ENCODE assay signal across 8 cellular contexts in the genomic region with DNA sequence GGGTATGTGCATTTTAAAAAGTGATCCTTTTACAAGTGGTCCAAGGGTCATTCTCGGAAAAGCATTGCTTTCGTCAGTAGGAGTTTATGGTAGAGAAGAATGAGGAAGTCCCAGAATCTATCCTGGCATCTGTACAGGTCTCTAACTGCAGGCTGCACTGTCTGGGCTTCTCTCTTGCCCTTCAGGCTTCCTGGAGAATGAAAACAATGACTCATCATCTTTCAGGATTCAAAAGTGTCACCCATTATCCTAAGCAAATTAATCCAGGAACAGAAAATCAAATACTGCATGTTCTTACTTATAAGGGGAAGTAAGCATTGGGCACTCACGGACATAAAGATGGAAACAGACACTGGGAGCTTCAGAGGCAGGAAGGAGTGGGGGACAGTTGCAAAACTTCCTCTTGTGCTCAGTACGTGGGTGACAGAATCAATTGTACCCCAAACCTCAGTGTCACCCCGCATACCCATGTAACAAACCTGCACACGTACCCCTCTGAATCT.
A peak's percentile ranks its signal among the peaks of the same experiment; 100 is the strongest.
DNase-seq lines count a peak whose midpoint lies in the region; ATAC-seq and TF ChIP-seq lines count a peak whose summit lies in the region.

No MANE protein-coding gene starts in this region.

- H3K27ac ChIP-seq in mesenchymal stem cell (ENCODE audit: low read length, poor library complexity, severe bottlenecking) = peak overlapping the region; percentile 60

- no peak for TF ChIP-seq CTCF in choroid plexus epithelial cell (conservative IDR thresholded peaks at IDR 0.05; ENCODE audit: low read depth, low read length)

- H3K4me3 Mint-ChIP-seq in activated CD8-positive, alpha-beta memory T cell treated with anti-CD3 and anti-CD28 coated beads, Interleukin-2, amount 10 ng/mL, durations not matched to agents 7 days and 5 days = no peak overlapping the region

- H3K18ac ChIP-seq in mesenchymal stem cell (ENCODE audit: low read depth in 1 of 2, low read length in 2 of 2) = peak overlapping the region in 1 of 2 experiments; percentile 92

- WGBS in mesenchymal stem cell = 57% methylated on average over 5 of the region's 6 CpGs

- no peak overlapping the region for H3K23ac ChIP-seq in mesenchymal stem cell (ENCODE audit: low read length in 2 of 2)

- peaks cover 24% of the 10 kb centered on the region for H3K27me3 Mint-ChIP-seq in activated CD8-positive, alpha-beta memory T cell treated with anti-CD3 and anti-CD28 coated beads, Interleukin-2, amount 10 ng/mL, durations not matched to agents 7 days and 5 days

- no peaks in the 10 kb centered on the region for H3K4me1 Mint-ChIP-seq in activated CD8-positive, alpha-beta memory T cell treated with anti-CD3 and anti-CD28 coated beads, Interleukin-2, amount 10 ng/mL, durations not matched to agents 7 days and 5 days

- no peaks in the 10 kb centered on the region for H3K36me3 ChIP-seq in mesenchymal stem cell (ENCODE audit: control insufficient read depth in 1 of 2, insufficient read depth in 2 of 2, low read depth in 1 of 2, low read length in 2 of 2)

- peak overlapping the region; percentile 14 to 55 for H2BK12ac ChIP-seq in mesenchymal stem cell (ENCODE audit: low read length in 2 of 2)

- peak overlapping the region; percentile 34 for H3K9ac ChIP-seq in mesenchymal stem cell (ENCODE audit: low read length)

- no peak overlapping the region for H3K14ac ChIP-seq in mesenchymal stem cell (ENCODE audit: low read length in 2 of 2)

- H4K8ac ChIP-seq in mesenchymal stem cell (ENCODE audit: low read length) = peak overlapping the region; percentile 67

- H2BK5ac ChIP-seq in mesenchymal stem cell (ENCODE audit: low read depth, low read length, poor library complexity, severe bottlenecking) = no peak overlapping the region

- no peak overlapping the region for H2BK15ac ChIP-seq in mesenchymal stem cell (ENCODE audit: low read depth, poor library complexity, severe bottlenecking)

- no peak for ATAC-seq in activated CD8-positive, alpha-beta memory T cell treated with anti-CD3 and anti-CD28 coated beads, Interleukin-2, amount 10 ng/mL, durations not matched to agents 7 days and 5 days

- no peaks in the 10 kb centered on the region for H3K9me3 ChIP-seq in mesenchymal stem cell (ENCODE audit: control insufficient read depth, low read length)

- H3K27me3 ChIP-seq in mesenchymal stem cell (ENCODE audit: control insufficient read depth in 1 of 2, insufficient read depth in 1 of 2, low read length in 2 of 2) = no peaks in the 10 kb centered on the region

- DNase-seq in AG20443 (ENCODE audit: low spot score) (peak; percentile 84), MV-4-11 (lab: John Stamatoyannopoulos, UW) (peak; percentile 93), choroid plexus epithelial cell (ENCODE audit: low read depth) (peak; percentile 97), mesenchymal stem cell (peak; percentile 89), cortex of kidney (lab: John Stamatoyannopoulos, UW) (no peak), ureter (ENCODE audit: low spot score) (no peak), GM19240 (ENCODE audit: insufficient read length, low spot score) (no peak)
- no peak for DNase-seq in activated CD8-positive, alpha-beta memory T cell treated with anti-CD3 and anti-CD28 coated beads, Interleukin-2, amount 10 ng/mL, durations not matched to agents 7 days and 5 days

- H3K36me3 Mint-ChIP-seq in activated CD8-positive, alpha-beta memory T cell treated with anti-CD3 and anti-CD28 coated beads, Interleukin-2, amount 10 ng/mL, durations not matched to agents 7 days and 5 days = no peaks in the 10 kb centered on the region

- peak overlapping the region; percentile 15 to 47 for H3K4ac ChIP-seq in mesenchymal stem cell (ENCODE audit: low read depth in 1 of 2, low read length in 2 of 2)

- no peak overlapping the region for H2AFZ ChIP-seq in mesenchymal stem cell (ENCODE audit: low read depth, low read length)

- no peak overlapping the region for H4K91ac ChIP-seq in mesenchymal stem cell (ENCODE audit: low read length)

- H2AK5ac ChIP-seq in mesenchymal stem cell (ENCODE audit: low read length, severe bottlenecking) = no peak overlapping the region

- CTCF ChIA-PET in activated CD8-positive, alpha-beta memory T cell treated with anti-CD3 and anti-CD28 coated beads, Interleukin-2, amount 10 ng/mL, durations not matched to agents 7 days and 5 days (lab: Charles Lee) = no interaction called here

- H3K9me3 Mint-ChIP-seq in activated CD8-positive, alpha-beta memory T cell treated with anti-CD3 and anti-CD28 coated beads, Interleukin-2, amount 10 ng/mL, durations not matched to agents 7 days and 5 days (ENCODE audit: low read depth) = no peaks in the 10 kb centered on the region

- H3K27ac Mint-ChIP-seq in activated CD8-positive, alpha-beta memory T cell treated with anti-CD3 and anti-CD28 coated beads, Interleukin-2, amount 10 ng/mL, durations not matched to agents 7 days and 5 days = no peak overlapping the region

- H3K79me1 ChIP-seq in mesenchymal stem cell (replicated peaks; ENCODE audit: low read length, poor library complexity, severe bottlenecking) = peaks cover 4% of the 10 kb centered on the region

- no peak overlapping the region for H2BK120ac ChIP-seq in mesenchymal stem cell (ENCODE audit: low read depth, low read length)

- H3K4me3 ChIP-seq in choroid plexus epithelial cell (ENCODE audit: low read depth, low read length) = no peak overlapping the region
- peak overlapping the region in 1 of 2 experiments; percentile 36 for H3K4me3 ChIP-seq in mesenchymal stem cell (ENCODE audit: insufficient read depth in 1 of 2, low read depth in 1 of 2, low read length in 2 of 2)

- H3K4me2 ChIP-seq in mesenchymal stem cell (ENCODE audit: low read length, poor library complexity, severe bottlenecking) = no peak overlapping the region

- peaks cover 15% of the 10 kb centered on the region for H3K4me1 ChIP-seq in mesenchymal stem cell (ENCODE audit: control insufficient read depth, insufficient read depth, low read depth, low read length)

Comparison
In these comparisons a context has a peak if more than half of its experiments do, and no peak if none do; other contexts are left out.
1. DNase-seq: peak in AG20443 (single experiment), MV-4-11 (single experiment), choroid plexus epithelial cell (single experiment) and mesenchymal stem cell (single experiment); none in cortex of kidney (single experiment), ureter (single experiment), GM19240 (single experiment) and activated CD8-positive, alpha-beta memory T cell treated with anti-CD3 and anti-CD28 coated beads, Interleukin-2, amount 10 ng/mL, durations not matched to agents 7 days and 5 days (single experiment).